21 cellular contexts compared by ENCODE assay signal in the genomic region with DNA sequence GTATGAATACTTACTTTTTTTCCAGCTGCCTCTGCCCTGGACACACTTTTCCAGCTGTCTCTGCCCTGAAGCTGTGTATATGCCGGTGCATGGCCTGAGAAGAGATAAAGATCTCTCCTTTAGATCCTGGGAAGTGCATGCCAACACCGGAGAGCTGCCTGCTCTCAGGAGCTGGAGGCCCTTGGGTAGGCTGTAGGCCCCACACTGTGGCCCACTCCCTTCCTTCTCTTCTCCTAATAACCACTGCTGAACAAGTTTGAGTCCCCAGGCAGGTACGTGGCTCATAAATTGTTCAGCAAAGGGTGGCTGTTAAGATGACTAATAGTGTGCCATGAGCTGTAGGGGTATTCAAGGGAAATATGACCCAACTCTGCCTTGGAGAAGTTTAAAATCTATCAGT.
A peak's percentile ranks its signal among the peaks of the same experiment; 100 is the strongest.
DNase-seq lines count a peak whose midpoint lies in the region; ATAC-seq and TF ChIP-seq lines count a peak whose summit lies in the region.
"Had no signal": no experiment of that assay in that cellular context is flagged by ENCODE, and none has a peak within 500 bp of the region (broad histone marks: within the 10 kb centered on the region; RNA-seq: fewer than 3 reads in every experiment).

No MANE protein-coding gene starts in this region.

- H3K27me3 Mint-ChIP-seq in type B pancreatic cell, result no peaks in the 10 kb centered on the region

- no peaks in the 10 kb centered on the region for H3K36me3 ChIP-seq in SJSA1
- H3K36me3 ChIP-seq: neutrophil had no signal

- peaks cover 32% of the 10 kb centered on the region for H3K4me1 ChIP-seq in SJSA1 (replicated peaks)
- H3K4me1 ChIP-seq: testis had no signal

- peak overlapping the region; percentile 5; the same call in 1 of the 2 replicates for H3K27ac ChIP-seq in SJSA1
- H3K27ac ChIP-seq: neutrophil, testis had no signal

- DNase-seq in HK-2 (ENCODE audit: unreplicated experiment) (peak; percentile 4), SJSA1 (ENCODE audit: low read depth in 1 of 2, low spot score in 2 of 2) (no peak), glomerular visceral epithelial cell (ENCODE audit: extremely low spot score) (peak; percentile 26), type B pancreatic cell (ENCODE audit: extremely low spot score, unreplicated experiment) (no peak), NCI-H2196 (lab: John Stamatoyannopoulos, UW; ENCODE audit: unreplicated experiment) (no peak), T-helper 9 cell (no peak)
- DNase-seq: activated CD4-positive, alpha-beta T cell treated with anti-CD3 and anti-CD28 coated beads, Interleukin-2, amount 10 ng/mL, durations not matched to agents 24 days and 14 days; activated naive CD4-positive, alpha-beta T cell treated with Interleukin-2 at 50 U/mL for 16 hours; anterior cingulate cortex; DMS 273 treated with DMSO at 0.1 percent for 48 hours; endodermal cell; IMR-90; left colon; mucosa of descending colon; NCI-H2029; NCI-H524 treated with DMSO at 0.1 percent for 48 hours; retina; testis had no signal

- H3K4me1 Mint-ChIP-seq in type B pancreatic cell (ENCODE audit: unreplicated experiment), result peaks cover 30% of the 10 kb centered on the region
- H3K4me1 Mint-ChIP-seq: activated CD4-positive, alpha-beta T cell treated with anti-CD3 and anti-CD28 coated beads, Interleukin-2, amount 10 ng/mL, durations not matched to agents 24 days and 14 days had no signal

- ATAC-seq in HG02884 (IDR thresholded peaks at IDR 0.05; ENCODE audit: unreplicated experiment), result no peak
- ATAC-seq in HG02885 (IDR thresholded peaks at IDR 0.05; ENCODE audit: poor library complexity, unreplicated experiment), result no peak
- ATAC-seq: left colon, mucosa of descending colon had no signal

- no peak overlapping the region for H3K4me3 ChIP-seq in SJSA1
- H3K4me3 ChIP-seq: mucosa of descending colon, testis had no signal

- peaks cover 4% of the 10 kb centered on the region; the same call in 1 of the 2 replicates for H3K9me3 ChIP-seq in SJSA1 (replicated peaks)
- H3K9me3 ChIP-seq: neutrophil, testis had no signal

- H3K36me3 Mint-ChIP-seq in type B pancreatic cell, result peaks cover 21% of the 10 kb centered on the region

- peak overlapping the region; percentile 53 for H3K27ac Mint-ChIP-seq in type B pancreatic cell
- H3K27ac Mint-ChIP-seq: activated CD4-positive, alpha-beta T cell treated with anti-CD3 and anti-CD28 coated beads, Interleukin-2, amount 10 ng/mL, durations not matched to agents 24 days and 14 days; endodermal cell had no signal

- H3K4me3 Mint-ChIP-seq in type B pancreatic cell, result peak overlapping the region; percentile 83
- H3K4me3 Mint-ChIP-seq: activated CD4-positive, alpha-beta T cell treated with anti-CD3 and anti-CD28 coated beads, Interleukin-2, amount 10 ng/mL, durations not matched to agents 24 days and 14 days; endodermal cell had no signal

- H3K27me3 ChIP-seq in SJSA1 (replicated peaks), result no peaks in the 10 kb centered on the region
- H3K27me3 ChIP-seq: neutrophil, testis had no signal

- no peak for TF ChIP-seq CTCF in type B pancreatic cell (conservative IDR thresholded peaks at IDR 0.05)

- peaks cover 20% of the 10 kb centered on the region for H3K9me3 Mint-ChIP-seq in type B pancreatic cell

Comparison
In these comparisons a context has a peak if more than half of its experiments do, and no peak if none do; other contexts are left out.
1. DNase-seq: peak in HK-2 (single experiment) and glomerular visceral epithelial cell (single experiment); none in SJSA1 (0 of 2), type B pancreatic cell (single experiment), NCI-H2196 (single experiment) and T-helper 9 cell (single experiment).